Comparison of ENCODE assay signal across 8 cellular contexts in the genomic region with DNA sequence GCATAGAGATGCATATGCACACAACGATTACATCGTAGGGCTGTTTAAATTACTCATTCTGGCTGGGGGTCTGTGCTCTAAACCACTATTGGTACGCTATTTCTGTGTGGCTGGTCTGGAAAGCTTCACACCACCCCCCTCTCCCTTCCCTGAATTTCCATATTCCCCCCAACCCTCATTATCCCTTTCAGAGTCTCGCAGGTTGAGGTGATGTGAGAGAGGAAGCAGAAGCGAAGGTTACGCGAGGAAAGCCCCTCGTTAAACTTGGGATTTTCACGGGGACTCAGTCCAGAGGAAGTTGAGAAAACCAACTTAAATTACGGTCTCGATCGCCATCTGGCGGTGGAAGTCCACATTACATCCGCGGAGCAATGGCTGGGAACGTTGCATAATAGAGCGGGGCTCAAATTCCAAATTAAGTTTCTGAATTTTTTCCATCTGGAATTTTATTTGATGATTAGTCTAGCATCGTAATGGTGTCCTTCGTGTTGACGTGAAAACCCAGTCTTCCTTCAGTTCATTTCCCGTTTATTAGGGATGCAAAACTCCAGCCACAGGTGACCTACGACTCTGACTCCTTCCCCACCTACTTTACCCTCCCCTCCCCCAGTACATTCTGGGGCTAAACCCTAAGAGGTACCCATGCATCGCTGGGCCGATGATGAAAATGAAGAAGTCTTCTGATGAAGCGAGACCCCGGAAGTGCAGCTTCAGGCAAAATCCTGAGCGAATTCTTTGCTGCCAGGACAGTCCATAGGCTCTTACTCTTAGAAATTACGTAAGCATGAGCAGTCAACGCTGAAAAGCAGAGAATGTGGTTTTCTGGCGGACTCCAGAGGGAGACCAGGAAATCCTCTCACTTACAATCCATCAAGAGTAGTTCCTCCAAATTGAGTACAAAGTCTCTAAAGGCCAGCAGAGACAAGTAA. TPM values are rescaled to one million over a fixed set of nuclear protein-coding genes. Genes with fewer than 3 reads are reported as not detected.
DNase-seq lines count a peak whose midpoint lies in the region; ATAC-seq and TF ChIP-seq lines count a peak whose summit lies in the region.

No MANE protein-coding gene starts in this region.

- intact Hi-C loops in activated B cell treated with CpG ODN at 0.5 μM for 24 hours (cut with micrococcal nuclease): loop anchor here (1.0 to 10.0 kb wide), 10 partner anchors 18 to 752 kb away; partner anchors contain the start of genes HLA-DQB1 and TAP2

- no peak overlapping the region for H3K27ac ChIP-seq in caudate nucleus (ENCODE audit: low read depth, low read length)

- peaks cover 40% of the 10 kb centered on the region for H3K4me1 Mint-ChIP-seq in activated B cell treated with CpG ODN at 0.5 μM for 24 hours

- no peaks in the 10 kb centered on the region for H3K36me3 Mint-ChIP-seq in activated B cell treated with CpG ODN at 0.5 μM for 24 hours (ENCODE audit: low read depth)

- peak overlapping the region; percentile 82 for H3K4me3 Mint-ChIP-seq in activated B cell treated with CpG ODN at 0.5 μM for 24 hours

- DNase-seq in NCI-H345 (lab: John Stamatoyannopoulos, UW) (peak; percentile 52), NCI-H345 treated with DMSO at 0.1 percent for 48 hours (lab: John Stamatoyannopoulos, UW; ENCODE audit: unreplicated experiment) (no peak), NCI-H146 (lab: John Stamatoyannopoulos, UW) (peak; percentile 12), activated B cell treated with CpG ODN at 0.5 μM for 24 hours (peak; percentile 82), caudate nucleus (lab: John Stamatoyannopoulos, UW) (peak in 48 of 61 donors; percentile 1 to 81 (median 21)), islet precursor cell (peak; percentile 76)
- DNase-seq in stimulated activated CD4-positive, alpha-beta T cell treated with anti-CD3 and anti-CD28 coated beads, Interleukin-15, amount 100 ng/mL, for 1 hour (ENCODE audit: low read depth in 1 of 2, low spot score in 1 of 2): peak; percentile 52 to 73

- peak; percentile 91 for TF ChIP-seq CTCF in activated B cell treated with CpG ODN at 0.5 μM for 24 hours (IDR thresholded peaks at IDR 0.05)

- CTCF ChIA-PET in activated B cell treated with CpG ODN at 0.5 μM for 24 hours (lab: Charles Lee): interaction anchor here (1.0 to 2.3 kb wide), 11 partner anchors 10 to 383 kb away, joined by 3 to 13 read pairs (median 5); partner anchors contain the start of genes PSMB9, TAP1 and TAP2

- POLR2A ChIA-PET in activated B cell treated with CpG ODN at 0.5 μM for 24 hours (lab: Charles Lee): interaction anchor here (0.5 to 2.2 kb wide), 16 partner anchors 9 to 1177 kb away, joined by 3 to 16 read pairs (median 4); partner anchors contain the start of genes HLA-DQB1, HLA-DRA, PSMB8 and PSMB9

- H3K9me3 Mint-ChIP-seq in activated B cell treated with CpG ODN at 0.5 μM for 24 hours: peaks cover 6% of the 10 kb centered on the region

- H3K27ac Mint-ChIP-seq in activated B cell treated with CpG ODN at 0.5 μM for 24 hours: peak overlapping the region; percentile 95

- ATAC-seq in activated B cell treated with CpG ODN at 0.5 μM for 24 hours (ENCODE audit: low read depth): peak; percentile 87
- ATAC-seq in HG02610 (IDR thresholded peaks at IDR 0.05; ENCODE audit: unreplicated experiment): no peak

- H3K27me3 Mint-ChIP-seq in activated B cell treated with CpG ODN at 0.5 μM for 24 hours: no peaks in the 10 kb centered on the region

RNA-seq across cellular contexts. Expression of gene HLA-DOB, which starts 19.7 kb away (rescaled TPM):
- 95.6 and 101 TPM in 2 replicates for total RNA-seq in activated B cell treated with CpG ODN at 0.5 μM for 24 hours

RNA-seq across cellular contexts. Expression of gene HLA-DQB2, which starts 33.8 kb away (rescaled TPM):
- total RNA-seq in activated B cell treated with CpG ODN at 0.5 μM for 24 hours: 95.7 and 107 TPM in 2 replicates

RNA-seq across cellular contexts. Expression of gene TAP2, which starts 41.4 kb away (rescaled TPM):
- 141 and 172 TPM in 2 replicates for total RNA-seq in activated B cell treated with CpG ODN at 0.5 μM for 24 hours

RNA-seq across cellular contexts. Expression of gene PSMB8, which starts 46.7 kb away (rescaled TPM):
- total RNA-seq in activated B cell treated with CpG ODN at 0.5 μM for 24 hours: 182 and 194 TPM in 2 replicates

RNA-seq across cellular contexts. Expression of gene HLA-DQA2, which starts 55.9 kb away (rescaled TPM):
- total RNA-seq in activated B cell treated with CpG ODN at 0.5 μM for 24 hours: 231 and 237 TPM in 2 replicates
